In the genomic region with DNA sequence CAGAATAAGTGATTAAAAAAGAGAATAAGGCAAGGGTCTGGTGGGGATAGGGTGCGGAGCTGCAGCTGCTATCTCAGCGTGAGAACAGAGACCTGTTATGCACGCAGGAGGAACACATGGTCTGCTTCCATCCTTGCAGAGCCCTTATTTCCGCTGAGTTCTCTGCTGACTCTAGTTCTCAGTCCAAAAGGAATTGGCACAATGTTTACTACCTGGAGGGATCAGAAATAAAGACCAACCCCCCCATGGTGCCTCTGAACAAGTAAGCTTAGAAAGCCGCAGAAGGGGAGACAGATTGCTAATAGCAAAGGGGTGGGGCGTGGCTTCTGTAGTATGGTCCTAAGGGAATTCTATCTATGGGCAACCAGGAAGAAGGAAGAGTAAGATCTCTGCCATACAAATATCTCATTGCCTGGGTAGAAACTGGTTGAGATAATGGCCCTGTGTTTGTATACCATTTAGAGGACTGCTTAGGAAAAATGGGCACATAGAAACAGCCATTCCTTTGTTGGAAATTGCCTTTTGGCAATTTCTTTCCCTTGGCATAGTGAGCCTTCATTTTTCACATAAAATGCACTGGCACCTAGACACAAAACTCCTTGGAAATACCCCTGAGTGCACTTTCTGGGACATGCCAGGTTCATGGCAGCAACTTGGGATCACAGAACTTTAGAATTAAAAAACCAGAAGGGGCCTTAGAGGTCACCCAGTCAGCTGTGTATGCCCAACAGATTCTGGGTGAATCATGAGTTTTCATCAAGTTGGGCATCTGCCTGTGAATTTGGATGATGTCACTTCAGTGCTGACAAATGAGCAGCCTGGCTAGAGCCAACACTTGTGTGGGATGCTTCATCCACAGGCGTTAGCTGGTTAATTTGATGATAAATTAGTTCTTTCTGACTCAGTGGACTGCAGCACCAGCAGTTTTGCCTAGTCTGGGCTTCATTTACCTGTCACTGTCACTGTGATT, we compare ENCODE assay signal across 1 cellular context.
TF ChIP-seq lines count a peak whose summit lies in the region.

No MANE protein-coding gene starts in this region.

TF ChIP-seq in HepG2, 621 proteins besides CTCF, POLR2A, EP300 and RAD21 (continued from another document):
- TF ChIP-seq, protein P1, sequence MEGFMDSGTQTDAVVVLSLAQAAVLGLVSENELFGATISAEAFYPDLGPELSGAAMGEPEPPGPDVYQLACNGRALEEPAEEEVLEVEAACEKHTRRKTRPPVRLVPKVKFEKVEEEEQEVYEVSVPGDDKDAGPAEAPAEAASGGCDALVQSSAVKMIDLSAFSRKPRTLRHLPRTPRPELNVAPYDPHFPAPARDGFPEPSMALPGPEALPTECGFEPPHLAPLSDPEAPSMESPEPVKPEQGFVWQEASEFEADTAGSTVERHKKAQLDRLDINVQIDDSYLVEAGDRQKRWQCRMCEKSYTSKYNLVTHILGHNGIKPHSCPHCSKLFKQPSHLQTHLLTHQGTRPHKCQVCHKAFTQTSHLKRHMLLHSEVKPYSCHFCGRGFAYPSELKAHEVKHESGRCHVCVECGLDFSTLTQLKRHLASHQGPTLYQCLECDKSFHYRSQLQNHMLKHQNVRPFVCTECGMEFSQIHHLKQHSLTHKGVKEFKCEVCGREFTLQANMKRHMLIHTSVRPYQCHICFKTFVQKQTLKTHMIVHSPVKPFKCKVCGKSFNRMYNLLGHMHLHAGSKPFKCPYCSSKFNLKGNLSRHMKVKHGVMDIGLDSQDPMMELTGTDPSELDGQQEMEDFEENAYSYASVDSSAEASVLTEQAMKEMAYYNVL (CRISPR knock-in tag; IDR thresholded peaks at IDR 0.05; ENCODE audit: borderline replicate concordance) = no peak
- TF ChIP-seq ATF7 (IDR thresholded peaks at IDR 0.05) = 0 out of 2 replicates have a peak, but pooled peaks have one; percentile 16
- TF ChIP-seq ATF7 (CRISPR knock-in tag; IDR thresholded peaks at IDR 0.05) = no peak
- no peak for TF ChIP-seq SNRNP70 (IDR thresholded peaks at IDR 0.05; ENCODE audit: low read depth, low read length)
- TF ChIP-seq ZNF891 (CRISPR knock-in tag; IDR thresholded peaks at IDR 0.05) = no peak
- no peak for TF ChIP-seq NCOA5 (CRISPR knock-in tag; IDR thresholded peaks at IDR 0.05)
